ENCODE assay signal across 13 cellular contexts in the genomic region with DNA sequence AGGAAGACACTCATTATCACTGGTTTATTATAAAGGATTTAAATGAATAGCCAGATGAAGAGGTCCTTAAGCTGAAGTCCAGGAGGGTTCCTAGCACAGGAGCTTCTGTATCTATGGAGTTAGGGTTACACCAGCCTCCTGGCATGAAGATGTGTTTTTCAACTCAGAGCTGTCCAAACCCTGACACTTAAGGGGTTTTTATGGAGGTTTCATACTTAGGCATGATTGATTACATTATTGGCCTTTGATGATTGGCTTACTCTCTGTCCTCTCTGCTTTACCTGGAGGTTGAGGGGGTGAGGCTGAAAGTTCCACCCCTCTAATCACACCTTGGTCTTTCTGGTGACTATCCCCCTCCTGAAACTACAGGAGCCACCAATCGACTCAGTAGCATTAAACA.
DNase-seq lines count a peak whose midpoint lies in the region; ATAC-seq and TF ChIP-seq lines count a peak whose summit lies in the region.
"Had no signal": no experiment of that assay in that cellular context is flagged by ENCODE, and none has a peak within 500 bp of the region (broad histone marks: within the 10 kb centered on the region; RNA-seq: fewer than 3 reads in every experiment).

No MANE protein-coding gene starts in this region.

- peaks cover 49% of the 10 kb centered on the region for H3K4me1 Mint-ChIP-seq in endodermal cell
- peaks cover 36 to 68% of the 10 kb centered on the region in 2 donors for H3K4me1 Mint-ChIP-seq in stimulated activated naive B cell treated with anti-CD40 and anti-IgM and Interleukin-4, amounts not matched to agents 10 μg/mL and 1 μg/mL and 100 μg/mL, for 72 hours

- H3K36me3 ChIP-seq in left ventricle myocardium inferior (peaks cover 36% of the 10 kb centered on the region), RWPE2 (ENCODE audit: low read depth) (peaks cover 100% of the 10 kb centered on the region), endodermal cell (ENCODE audit: control insufficient read depth, insufficient read depth, low read length) (peaks cover 62% of the 10 kb centered on the region)

- peak overlapping the region; percentile 55 for H3K27ac Mint-ChIP-seq in endodermal cell
- peak overlapping the region; percentile 69 for H3K27ac Mint-ChIP-seq in stimulated activated naive B cell treated with anti-CD40 and anti-IgM and Interleukin-4, amounts not matched to agents 10 μg/mL and 1 μg/mL and 100 μg/mL, for 72 hours

- no peak overlapping the region for H3K4me3 Mint-ChIP-seq in endodermal cell
- H3K4me3 Mint-ChIP-seq in stimulated activated naive B cell treated with anti-CD40 and anti-IgM and Interleukin-4, amounts not matched to agents 10 μg/mL and 1 μg/mL and 100 μg/mL, for 72 hours: no peak overlapping the region

- H3K9me3 ChIP-seq in left ventricle myocardium inferior (replicated peaks): no peaks in the 10 kb centered on the region
- no peaks in the 10 kb centered on the region for H3K9me3 ChIP-seq in RWPE2 (ENCODE audit: severe bottlenecking)
- H3K9me3 ChIP-seq in endodermal cell (ENCODE audit: control insufficient read depth, low read length): no peaks in the 10 kb centered on the region
- H3K9me3 ChIP-seq: right atrium auricular region had no signal

- peaks cover 100% of the 10 kb centered on the region for H3K4me1 ChIP-seq in left ventricle myocardium inferior
- peaks cover 53% of the 10 kb centered on the region for H3K4me1 ChIP-seq in RWPE2 (ENCODE audit: insufficient read depth, poor library complexity, severe bottlenecking)
- H3K4me1 ChIP-seq in endodermal cell (ENCODE audit: control insufficient read depth, insufficient read depth, low read length): no peaks in the 10 kb centered on the region

- H3K4me3 ChIP-seq in left ventricle myocardium inferior (peak overlapping the region; percentile 91), RWPE2 (ENCODE audit: severe bottlenecking) (no peak overlapping the region), endodermal cell (ENCODE audit: low read length) (no peak overlapping the region)
- H3K4me3 ChIP-seq: right atrium auricular region had no signal

- H3K36me3 Mint-ChIP-seq in endodermal cell (ENCODE audit: low read depth): peaks cover 42% of the 10 kb centered on the region
- H3K36me3 Mint-ChIP-seq in stimulated activated naive B cell treated with anti-CD40 and anti-IgM and Interleukin-4, amounts not matched to agents 10 μg/mL and 1 μg/mL and 100 μg/mL, for 72 hours: peaks cover 32 to 41% of the 10 kb centered on the region in 2 donors

- H3K27ac ChIP-seq in left ventricle myocardium inferior (replicated peaks) (peak overlapping the region; percentile 13), RWPE2 (ENCODE audit: poor library complexity, severe bottlenecking) (peak overlapping the region; percentile 37), endodermal cell (ENCODE audit: low read depth, low read length) (no peak overlapping the region)

- no peak overlapping the region for H3K9ac ChIP-seq in endodermal cell (ENCODE audit: extremely low read depth, low read length, poor library complexity, severe bottlenecking)

- H3K27me3 Mint-ChIP-seq in endodermal cell (ENCODE audit: insufficient read depth): no peaks in the 10 kb centered on the region
- no peaks in the 10 kb centered on the region for H3K27me3 Mint-ChIP-seq in stimulated activated naive B cell treated with anti-CD40 and anti-IgM and Interleukin-4, amounts not matched to agents 10 μg/mL and 1 μg/mL and 100 μg/mL, for 72 hours

- no peak for ATAC-seq in Right ventricle myocardium superior (ENCODE audit: poor library complexity)
- ATAC-seq in RWPE2 (ENCODE audit: low read depth): no peak
- ATAC-seq in stimulated activated naive B cell treated with anti-CD40 and anti-IgM and Interleukin-4, amounts not matched to agents 10 μg/mL and 1 μg/mL and 100 μg/mL, for 72 hours (replicated peaks): peak in 1 of 2 donors; percentile 4
- no peak for ATAC-seq in HG03025 (IDR thresholded peaks at IDR 0.05; ENCODE audit: low FRiP score, unreplicated experiment)
- ATAC-seq in HG03108 (IDR thresholded peaks at IDR 0.05; ENCODE audit: unreplicated experiment): no peak

- 83 to 95% methylated on average over 1 of the region's 1 CpG for WGBS in endodermal cell (ENCODE audit: insufficient coverage in 1 of 2, insufficient read length in 1 of 2), 2 experiments

- intact Hi-C loops in left ventricle myocardium inferior (cut with micrococcal nuclease) (no loop called here), Right ventricle myocardium superior (cut with DNase I) (no loop called here)

- H3K27me3 ChIP-seq in left ventricle myocardium inferior (ENCODE audit: low read depth): no peaks in the 10 kb centered on the region
- H3K27me3 ChIP-seq in RWPE2 (ENCODE audit: insufficient read depth, poor library complexity, severe bottlenecking): no peaks in the 10 kb centered on the region
- no peaks in the 10 kb centered on the region for H3K27me3 ChIP-seq in endodermal cell (ENCODE audit: control insufficient read depth, insufficient read depth, low read length, poor library complexity, severe bottlenecking)
- H3K27me3 ChIP-seq: right atrium auricular region had no signal

- no peaks in the 10 kb centered on the region for H3K9me3 Mint-ChIP-seq in endodermal cell
- H3K9me3 Mint-ChIP-seq in stimulated activated naive B cell treated with anti-CD40 and anti-IgM and Interleukin-4, amounts not matched to agents 10 μg/mL and 1 μg/mL and 100 μg/mL, for 72 hours: no peaks in the 10 kb centered on the region

- TF ChIP-seq CTCF in left ventricle myocardium inferior (IDR thresholded peaks at IDR 0.05; ENCODE audit: borderline replicate concordance) (no peak), RWPE2 (IDR thresholded peaks at IDR 0.05; ENCODE audit: poor library complexity, severe bottlenecking) (no peak), endodermal cell (conservative IDR thresholded peaks at IDR 0.05) (no peak)

- DNase-seq in left ventricle myocardium inferior: no peak
- DNase-seq in Right ventricle myocardium superior: no peak
- DNase-seq in RWPE2 (ENCODE audit: low spot score): no peak
- no peak for DNase-seq in endodermal cell
- no peak for DNase-seq in stimulated activated naive B cell treated with anti-CD40 and anti-IgM and Interleukin-4, amounts not matched to agents 10 μg/mL and 1 μg/mL and 100 μg/mL, for 72 hours
- DNase-seq in NCI-H128 (lab: John Stamatoyannopoulos, UW; ENCODE audit: unreplicated experiment): no peak
- DNase-seq: KG1, NCI-H187, NCI-H774, SIG-M5 had no signal
